In the genomic region with DNA sequence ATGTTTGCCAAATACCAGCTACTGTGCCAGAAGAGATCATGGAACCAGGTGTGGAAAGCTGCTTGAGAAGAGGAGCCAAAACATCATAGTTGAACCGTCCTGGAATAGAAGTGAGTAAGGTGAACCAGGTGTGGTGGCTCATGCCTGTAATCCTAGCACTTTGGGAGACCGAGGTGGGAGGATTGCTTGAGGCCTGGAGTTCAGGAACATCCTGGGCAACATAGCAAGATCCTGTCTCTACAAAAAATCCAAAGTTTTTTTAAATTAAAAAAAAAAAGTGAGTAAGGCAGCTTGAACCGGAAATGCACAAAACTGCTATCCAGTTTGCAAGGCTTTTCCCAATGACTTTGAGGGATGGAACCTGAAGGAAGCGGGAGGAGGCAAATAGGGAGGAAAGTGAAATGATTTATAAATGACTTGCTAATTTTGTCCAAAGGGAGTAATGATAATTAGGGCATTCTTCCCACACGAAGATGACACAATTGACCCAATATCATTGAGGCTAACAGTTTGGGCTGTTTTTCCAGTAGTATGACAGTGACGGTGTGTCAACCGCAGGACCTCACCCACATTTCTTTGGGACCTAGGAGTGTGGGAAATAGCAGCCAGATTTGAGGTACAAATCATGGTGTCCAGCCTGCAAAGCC, we compare ENCODE assay signal across 2 cellular contexts.
TF ChIP-seq lines count a peak whose summit lies in the region.

No MANE protein-coding gene starts in this region.

TF ChIP-seq in HEK293, 187 proteins besides CTCF, POLR2A, EP300 and RAD21 (continued from another document):
- TF ChIP-seq, protein P1, sequence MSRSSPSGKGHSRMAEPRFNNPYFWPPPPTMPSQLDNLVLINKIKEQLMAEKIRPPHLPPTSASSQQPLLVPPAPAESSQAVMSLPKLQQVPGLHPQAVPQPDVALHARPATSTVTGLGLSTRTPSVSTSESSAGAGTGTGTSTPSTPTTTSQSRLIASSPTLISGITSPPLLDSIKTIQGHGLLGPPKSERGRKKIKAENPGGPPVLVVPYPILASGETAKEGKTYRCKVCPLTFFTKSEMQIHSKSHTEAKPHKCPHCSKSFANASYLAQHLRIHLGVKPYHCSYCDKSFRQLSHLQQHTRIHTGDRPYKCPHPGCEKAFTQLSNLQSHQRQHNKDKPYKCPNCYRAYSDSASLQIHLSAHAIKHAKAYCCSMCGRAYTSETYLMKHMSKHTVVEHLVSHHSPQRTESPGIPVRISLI (tag by site-specific recombination; IDR thresholded peaks at IDR 0.05) = peak; percentile 83
- TF ChIP-seq ZNF121 (tag by site-specific recombination; IDR thresholded peaks at IDR 0.05) (peak; percentile 81), ZNF600 (tag by site-specific recombination; IDR thresholded peaks at IDR 0.05) (0 out of 2 replicates have a peak, but pooled peaks have one; percentile 46), ZNF624 (tag by site-specific recombination; IDR thresholded peaks at IDR 0.05) (no peak)

TF ChIP-seq in liver, 16 proteins besides CTCF, POLR2A, EP300 and RAD21 (continued from another document):
- no peak for TF ChIP-seq GABPA (IDR thresholded peaks at IDR 0.05 in 1 of 2, conservative IDR thresholded peaks at IDR 0.05 in 1 of 2)
- TF ChIP-seq EGR1 (IDR thresholded peaks at IDR 0.05; ENCODE audit: low read depth in 2 of 2) = no peak
- TF ChIP-seq SP1 (IDR thresholded peaks at IDR 0.05) = no peak
- no peak for TF ChIP-seq YY1 (IDR thresholded peaks at IDR 0.05)
- TF ChIP-seq FOXA2 (IDR thresholded peaks at IDR 0.05) = no peak
- TF ChIP-seq, protein P2, sequence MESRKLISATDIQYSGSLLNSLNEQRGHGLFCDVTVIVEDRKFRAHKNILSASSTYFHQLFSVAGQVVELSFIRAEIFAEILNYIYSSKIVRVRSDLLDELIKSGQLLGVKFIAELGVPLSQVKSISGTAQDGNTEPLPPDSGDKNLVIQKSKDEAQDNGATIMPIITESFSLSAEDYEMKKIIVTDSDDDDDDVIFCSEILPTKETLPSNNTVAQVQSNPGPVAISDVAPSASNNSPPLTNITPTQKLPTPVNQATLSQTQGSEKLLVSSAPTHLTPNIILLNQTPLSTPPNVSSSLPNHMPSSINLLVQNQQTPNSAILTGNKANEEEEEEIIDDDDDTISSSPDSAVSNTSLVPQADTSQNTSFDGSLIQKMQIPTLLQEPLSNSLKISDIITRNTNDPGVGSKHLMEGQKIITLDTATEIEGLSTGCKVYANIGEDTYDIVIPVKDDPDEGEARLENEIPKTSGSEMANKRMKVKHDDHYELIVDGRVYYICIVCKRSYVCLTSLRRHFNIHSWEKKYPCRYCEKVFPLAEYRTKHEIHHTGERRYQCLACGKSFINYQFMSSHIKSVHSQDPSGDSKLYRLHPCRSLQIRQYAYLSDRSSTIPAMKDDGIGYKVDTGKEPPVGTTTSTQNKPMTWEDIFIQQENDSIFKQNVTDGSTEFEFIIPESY (IDR thresholded peaks at IDR 0.05) = no peak
